ENCODE assay signal across 28 cellular contexts in the genomic region with DNA sequence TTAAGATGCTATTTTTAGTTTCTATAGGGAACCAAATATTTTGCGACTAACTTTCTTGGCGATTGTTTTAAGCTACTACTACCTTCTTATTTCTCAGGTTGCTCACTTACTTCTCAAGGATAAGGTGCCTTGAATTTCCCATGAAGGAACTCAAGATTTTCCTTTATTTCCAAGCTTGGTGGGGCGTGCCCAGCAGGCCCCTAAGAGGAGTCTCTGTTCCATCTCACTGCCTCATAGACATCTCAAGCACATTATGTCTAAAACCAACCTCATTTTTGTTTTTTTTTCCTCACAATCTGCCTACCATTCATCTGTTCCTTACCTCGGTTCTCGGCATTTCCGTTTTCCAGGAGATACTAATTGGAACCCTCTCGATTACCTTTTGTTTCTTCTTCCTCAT.
"Had no signal": no experiment of that assay in that cellular context is flagged by ENCODE, and none has a peak within 500 bp of the region (broad histone marks: within the 10 kb centered on the region; RNA-seq: fewer than 3 reads in every experiment).

No MANE protein-coding gene starts in this region.

- H3K4me2 ChIP-seq: neural progenitor cell had no signal

- H3K9me3 ChIP-seq: ovary, psoas muscle, right lobe of liver, sigmoid colon, suprapubic skin, testis, upper lobe of left lung, vagina had no signal

- H3K27me3 ChIP-seq: neural progenitor cell, ovary, right lobe of liver, sigmoid colon, spleen, suprapubic skin, testis, tibial nerve, upper lobe of left lung, vagina had no signal

- H3K27ac ChIP-seq: neural progenitor cell, ovary, parathyroid adenoma, psoas muscle, right lobe of liver, sigmoid colon, spleen, suprapubic skin, testis, tibial nerve, upper lobe of left lung, vagina had no signal

- H3K4me3 ChIP-seq: neural progenitor cell, ovary, psoas muscle, right lobe of liver, sigmoid colon, spleen, suprapubic skin, testis, tibial nerve, upper lobe of left lung, vagina had no signal

- H3K36me3 ChIP-seq: neural progenitor cell, ovary, right lobe of liver, sigmoid colon, spleen, suprapubic skin, upper lobe of left lung, vagina had no signal

- H3K4me1 ChIP-seq: parathyroid adenoma, psoas muscle, right lobe of liver, sigmoid colon, spleen, suprapubic skin, testis, tibial nerve, upper lobe of left lung, vagina had no signal

- H2AFZ ChIP-seq: neural progenitor cell, parathyroid adenoma had no signal

- H3K79me2 ChIP-seq: parathyroid adenoma had no signal

- H3K9ac ChIP-seq: neural progenitor cell, parathyroid adenoma had no signal

- DNase-seq: naive thymus-derived CD4-positive, alpha-beta T cell; natural killer cell; occipital lobe; ovary; posterior cingulate gyrus; psoas muscle; right cardiac atrium; right lobe of liver; sigmoid colon; small intestine; spleen; stimulated activated CD4-positive, alpha-beta T cell treated with anti-CD3 and anti-CD28 coated beads, Interleukin-12 subunit alpha, Interleukin-12 subunit beta, amount 100 ng/mL, for 4 hours; stimulated activated CD4-positive, alpha-beta T cell treated with anti-CD3 and anti-CD28 coated beads, Interleukin-1b, Interleukin-23, amount 100 ng/mL, for 48 hours; stimulated activated CD4-positive, alpha-beta T cell treated with anti-CD3 and anti-CD28 coated beads, Interleukin-4, amount 100 ng/mL, for 1 hour; stimulated activated CD4-positive, alpha-beta T cell treated with anti-CD3 and anti-CD28 coated beads, Interleukin-4, amount 100 ng/mL, for 4 hours; stimulated activated CD8-positive, alpha-beta memory T cell treated with anti-CD3 and anti-CD28 coated beads, Interleukin-4, amount 100 ng/mL, for 48 hours; stimulated activated naive CD4-positive, alpha-beta T cell; stimulated activated naive CD8-positive, alpha-beta T cell treated with anti-CD3 and anti-CD28 coated beads, Interleukin-15, amount 100 ng/mL, for 72 hours; stimulated activated naive CD8-positive, alpha-beta T cell treated with anti-CD3 and anti-CD28 coated beads, Interleukin-15, Interleukin-2, amounts not matched to agents 100 U/mL and 50 U/mL, for 24 hours; substantia nigra; testis; upper lobe of left lung had no signal

- FAIRE-seq: small intestine, urothelium cell line had no signal
